29 cellular contexts compared by ENCODE assay signal in genomic region chr3:162842817-162843216, GRCh38.
"Had no signal": no experiment of that assay in that cellular context is flagged by ENCODE, and none has a peak within 500 bp of the region (broad histone marks: within the 10 kb centered on the region; RNA-seq: fewer than 3 reads in every experiment).

No MANE protein-coding gene starts in this region.

- H3K4me3 ChIP-seq: neural progenitor cell, ovary, psoas muscle, skin epidermis, smooth muscle cell, spleen, suprapubic skin, testis, tibial artery, upper lobe of left lung, vagina had no signal

- H3K9me3 ChIP-seq: neutrophil, ovary, psoas muscle, suprapubic skin, testis, tibial artery, upper lobe of left lung, vagina had no signal

- H3K4me1 ChIP-seq: neural progenitor cell, parathyroid adenoma, psoas muscle, spleen, suprapubic skin, testis, tibial artery, upper lobe of left lung, vagina had no signal

- H2AFZ ChIP-seq: neural progenitor cell, parathyroid adenoma had no signal

- H3K27me3 ChIP-seq: neural progenitor cell, neutrophil, ovary, spleen, suprapubic skin, testis, tibial artery, upper lobe of left lung, vagina had no signal

- H3K9ac ChIP-seq: neural progenitor cell, parathyroid adenoma had no signal

- DNase-seq: naive thymus-derived CD4-positive, alpha-beta T cell; natural killer cell; nucleus accumbens; ovary; posterior cingulate gyrus; psoas muscle; right cardiac atrium; spleen; stimulated activated CD4-positive, alpha-beta T cell treated with anti-CD3 and anti-CD28 coated beads, Interleukin-12 subunit alpha, Interleukin-12 subunit beta, amount 100 ng/mL, for 4 hours; stimulated activated CD4-positive, alpha-beta T cell treated with anti-CD3 and anti-CD28 coated beads, Interleukin-1b, Interleukin-23, amount 100 ng/mL, for 48 hours; stimulated activated CD4-positive, alpha-beta T cell treated with anti-CD3 and anti-CD28 coated beads, Interleukin-4, amount 100 ng/mL, for 1 hour; stimulated activated CD4-positive, alpha-beta T cell treated with anti-CD3 and anti-CD28 coated beads, Interleukin-4, amount 100 ng/mL, for 4 hours; stimulated activated CD8-positive, alpha-beta memory T cell treated with anti-CD3 and anti-CD28 coated beads, Interleukin-4, amount 100 ng/mL, for 48 hours; stimulated activated naive CD4-positive, alpha-beta T cell; stimulated activated naive CD8-positive, alpha-beta T cell treated with anti-CD3 and anti-CD28 coated beads, Interleukin-15, amount 100 ng/mL, for 72 hours; stimulated activated naive CD8-positive, alpha-beta T cell treated with anti-CD3 and anti-CD28 coated beads, Interleukin-15, Interleukin-2, amounts not matched to agents 100 U/mL and 50 U/mL, for 24 hours; substantia nigra; testis; tibial artery; upper lobe of left lung had no signal

- H3K4me2 ChIP-seq: neural progenitor cell, smooth muscle cell had no signal

- H3K36me3 ChIP-seq: neural progenitor cell, neutrophil, ovary, spleen, suprapubic skin, tibial artery, upper lobe of left lung, vagina had no signal

- H3K79me2 ChIP-seq: parathyroid adenoma had no signal

- ATAC-seq: naive thymus-derived CD4-positive, alpha-beta T cell; natural killer cell; psoas muscle; right cardiac atrium; sciatic nerve; stimulated activated memory B cell treated with anti-CD40 and anti-IgM and Interleukin-4, amounts not matched to agents 10 μg/mL and 1 μg/mL and 100 μg/mL, for 72 hours; stimulated activated naive CD8-positive, alpha-beta T cell treated with anti-CD3 and anti-CD28 coated beads, Interleukin-15, amount 100 ng/mL, for 72 hours; stimulated activated naive CD8-positive, alpha-beta T cell treated with anti-CD3 and anti-CD28 coated beads, Interleukin-15, Interleukin-2, amounts not matched to agents 100 U/mL and 50 U/mL, for 24 hours had no signal

- H3K27ac ChIP-seq: neural progenitor cell, neutrophil, ovary, parathyroid adenoma, psoas muscle, skin epidermis, spleen, suprapubic skin, testis, tibial artery, upper lobe of left lung, vagina had no signal
